Comparison of ENCODE assay signal across 8 cellular contexts in genomic region chr13:113585828-113586355, GRCh38. TPM values are rescaled to one million over a fixed set of nuclear protein-coding genes. Genes with fewer than 3 reads are reported as not detected.
A peak's percentile ranks its signal among the peaks of the same experiment; 100 is the strongest.
DNase-seq lines count a peak whose midpoint lies in the region; ATAC-seq and TF ChIP-seq lines count a peak whose summit lies in the region.

No MANE protein-coding gene starts in this region.

- no peak for ATAC-seq in HG03457 (IDR thresholded peaks at IDR 0.05; ENCODE audit: unreplicated experiment)

- peak overlapping the region; percentile 60 for H3K4me3 ChIP-seq in BJ (ENCODE audit: low read depth, low read length)
- H3K4me3 ChIP-seq in KMS-11 (IDR thresholded peaks at IDR 0.05; ENCODE audit: insufficient read depth, low read depth, low read length) = no peak overlapping the region
- H3K4me3 ChIP-seq in breast epithelium = peak overlapping the region; percentile 50 to 83 (median 59)
- peak overlapping the region; percentile 39 to 80 for H3K4me3 ChIP-seq in muscle layer of colon (ENCODE audit: low read depth in 1 of 2, low read length in 2 of 2)

- H3K4me1 ChIP-seq in KMS-11 (ENCODE audit: low read depth, poor library complexity, severe bottlenecking) (peaks cover 15% of the 10 kb centered on the region), breast epithelium (no peaks in the 10 kb centered on the region), muscle layer of colon (ENCODE audit: insufficient read depth, low read length) (peaks cover 7% of the 10 kb centered on the region)

- peaks cover 13% of the 10 kb centered on the region for H3K36me3 ChIP-seq in BJ (ENCODE audit: control insufficient read depth, insufficient read depth, low read length)
- no peaks in the 10 kb centered on the region for H3K36me3 ChIP-seq in KMS-11 (ENCODE audit: insufficient read depth)
- no peaks in the 10 kb centered on the region for H3K36me3 ChIP-seq in breast epithelium
- H3K36me3 ChIP-seq in muscle layer of colon (ENCODE audit: insufficient read depth, low read length) = peaks cover 7% of the 10 kb centered on the region

- no peak for TF ChIP-seq POLR2A in breast epithelium (IDR thresholded peaks at IDR 0.05)

- H3K4me2 ChIP-seq in KMS-11 = peak overlapping the region; percentile 42

- H3K9ac ChIP-seq in KMS-11 (peak overlapping the region; percentile 62; the same call in 1 of the 2 replicates), muscle layer of colon (ENCODE audit: low read length) (no peak overlapping the region)

- TF ChIP-seq CTCF in BJ (IDR thresholded peaks at IDR 0.05; ENCODE audit: insufficient read depth, low read depth, low read length) (no peak), KMS-11 (conservative IDR thresholded peaks at IDR 0.05; ENCODE audit: low read depth, low read length) (no peak), breast epithelium (IDR thresholded peaks at IDR 0.05) (no peak)

- POLR2A ChIA-PET in BJ (lab: Charles Lee) = no interaction called here

- H3K27ac ChIP-seq in KMS-11 (no peak overlapping the region), breast epithelium (no peak overlapping the region), muscle layer of colon (ENCODE audit: low read depth, low read length) (no peak overlapping the region)

- CTCF ChIA-PET in BJ (lab: Yijun Ruan, JAX) = no interaction called here

- no peaks in the 10 kb centered on the region for H3K9me3 ChIP-seq in breast epithelium
- no peaks in the 10 kb centered on the region for H3K9me3 ChIP-seq in muscle layer of colon (ENCODE audit: low read length)

- H3K27me3 ChIP-seq in BJ (ENCODE audit: control insufficient read depth, insufficient read depth, low read length) = no peaks in the 10 kb centered on the region
- no peaks in the 10 kb centered on the region for H3K27me3 ChIP-seq in KMS-11 (ENCODE audit: insufficient read depth, low read depth)
- no peaks in the 10 kb centered on the region for H3K27me3 ChIP-seq in breast epithelium
- H3K27me3 ChIP-seq in muscle layer of colon (ENCODE audit: control insufficient read depth in 1 of 2, insufficient read depth in 2 of 2, low read length in 2 of 2) = no peaks in the 10 kb centered on the region

- H3K79me2 ChIP-seq in KMS-11 (ENCODE audit: insufficient read depth, low read depth) = peaks cover 47% of the 10 kb centered on the region

- intact Hi-C loops in breast epithelium (cut with DNase I; ENCODE audit: low total_unique reads) = no loop called here

- no peaks in the 10 kb centered on the region for H4K20me1 ChIP-seq in KMS-11 (ENCODE audit: insufficient read depth)

- DNase-seq in BJ (ENCODE audit: low read depth) (no peak), breast epithelium (ENCODE audit: low spot score in 2 of 2) (peak in 1 of 2 donors; percentile 33), GM19240 (ENCODE audit: insufficient read length, low spot score) (no peak), NCI-H2029 (lab: John Stamatoyannopoulos, UW) (no peak), NCI-H2196 treated with DMSO at 0.1 percent for 48 hours (lab: John Stamatoyannopoulos, UW; ENCODE audit: unreplicated experiment) (no peak)

- H2AFZ ChIP-seq in KMS-11 (ENCODE audit: low read depth) = no peak overlapping the region

RNA-seq across cellular contexts. Expression of gene TFDP1, which starts 1.3 kb away (rescaled TPM):
- polyA plus RNA-seq in BJ (2011; rRNA removed) = 67.3 and 99.8 TPM in 2 replicates
- 31.1 and 39.1 TPM in 2 replicates for polyA minus RNA-seq in BJ (2011; rRNA and poly(A)+ RNA removed)
- 10 to 100 TPM; 31.8 to 34.0 (median 33.3) TPM for total RNA-seq in breast epithelium
